8 cellular contexts compared by ENCODE assay signal in genomic region chr17:29615048-29615385, GRCh38. TPM values are rescaled to one million over a fixed set of nuclear protein-coding genes. Genes with fewer than 3 reads are reported as not detected.
DNase-seq lines count a peak whose midpoint lies in the region; ATAC-seq and TF ChIP-seq lines count a peak whose summit lies in the region.

No MANE protein-coding gene starts in this region.

- H3K36me3 ChIP-seq in left ventricle myocardium inferior: no peaks in the 10 kb centered on the region

- no peaks in the 10 kb centered on the region for H3K27me3 ChIP-seq in left ventricle myocardium inferior (ENCODE audit: low read depth)

- TF ChIP-seq CTCF in left ventricle myocardium inferior (IDR thresholded peaks at IDR 0.05; ENCODE audit: borderline replicate concordance): no peak
- TF ChIP-seq CTCF in foreskin fibroblast (IDR thresholded peaks at IDR 0.05; ENCODE audit: low read depth, low read length): no peak

- no peak for ATAC-seq in Right ventricle myocardium superior (ENCODE audit: poor library complexity)

- peak overlapping the region; percentile 77 for H3K27ac ChIP-seq in left ventricle myocardium inferior (replicated peaks)

- intact Hi-C loops in left ventricle myocardium inferior (cut with micrococcal nuclease) (no loop called here), Right ventricle myocardium superior (cut with DNase I) (no loop called here)

- H3K4me3 ChIP-seq in left ventricle myocardium inferior (peak overlapping the region; percentile 63), foreskin fibroblast (ENCODE audit: low read depth in 1 of 2, low read length in 2 of 2) (peak overlapping the region; percentile 24 to 48)

- DNase-seq in left ventricle myocardium inferior (no peak), Right ventricle myocardium superior (no peak), foreskin fibroblast (peak in 1 of 2 donors; percentile 62), retina (no peak), NCI-H345 treated with DMSO at 0.1 percent for 48 hours (lab: John Stamatoyannopoulos, UW; ENCODE audit: unreplicated experiment) (no peak), kidney tubule cell (ENCODE audit: low spot score) (no peak)
- peak; percentile 60 for DNase-seq in activated CD8-positive, alpha-beta memory T cell treated with anti-CD3 and anti-CD28 coated beads, Interleukin-2, amount 50 U/mL, for 1 hour (ENCODE audit: extremely low read depth)
- DNase-seq in stimulated activated CD4-positive, alpha-beta T cell treated with anti-CD3 and anti-CD28 coated beads, Interleukin-1b, Interleukin-23, amount 100 ng/mL, for 48 hours: peak; percentile 57

- no peaks in the 10 kb centered on the region for H3K9me3 ChIP-seq in left ventricle myocardium inferior (replicated peaks)

- peaks cover 73% of the 10 kb centered on the region for H3K4me1 ChIP-seq in left ventricle myocardium inferior

RNA-seq across cellular contexts. Expression of gene CORO6, which starts 7.7 kb away (rescaled TPM):
- 101 TPM for total RNA-seq in left ventricle myocardium inferior
- total RNA-seq in Right ventricle myocardium superior: 83.6 TPM

RNA-seq across cellular contexts. Expression of gene ANKRD13B, which starts 22.1 kb away (rescaled TPM):
- total RNA-seq in left ventricle myocardium inferior (5.9 TPM), Right ventricle myocardium superior (9.3 TPM)

RNA-seq across cellular contexts. Expression of gene GIT1, which starts 25.6 kb away (rescaled TPM):
- 31.9 TPM for total RNA-seq in left ventricle myocardium inferior
- 28.5 TPM for total RNA-seq in Right ventricle myocardium superior

RNA-seq across cellular contexts. Expression of gene TP53I13, which starts 46.5 kb away (rescaled TPM):
- total RNA-seq in left ventricle myocardium inferior (37.2 TPM), Right ventricle myocardium superior (39.2 TPM)

RNA-seq across cellular contexts. Expression of gene ABHD15, which starts 48.2 kb away (rescaled TPM):
- 5.9 TPM for total RNA-seq in left ventricle myocardium inferior
- 7.0 TPM for total RNA-seq in Right ventricle myocardium superior

Comparison
In these comparisons a context has a peak if more than half of its experiments do, and no peak if none do; other contexts are left out.
1. DNase-seq: peak in activated CD8-positive, alpha-beta memory T cell treated with anti-CD3 and anti-CD28 coated beads, Interleukin-2, amount 50 U/mL, for 1 hour (single experiment) and stimulated activated CD4-positive, alpha-beta T cell treated with anti-CD3 and anti-CD28 coated beads, Interleukin-1b, Interleukin-23, amount 100 ng/mL, for 48 hours (single experiment); none in left ventricle myocardium inferior (single experiment), Right ventricle myocardium superior (single experiment), retina (single experiment), NCI-H345 treated with DMSO at 0.1 percent for 48 hours (single experiment) and kidney tubule cell (single experiment).